ENCODE assay signal across 8 cellular contexts in genomic region chr7:151087247-151088018, GRCh38. TPM values are rescaled to one million over a fixed set of nuclear protein-coding genes. Genes with fewer than 3 reads are reported as not detected.
DNase-seq lines count a peak whose midpoint lies in the region; ATAC-seq and TF ChIP-seq lines count a peak whose summit lies in the region.

No MANE protein-coding gene starts in this region.

- H3K27ac ChIP-seq in KMS-11 (peak overlapping the region; percentile 65), endodermal cell (ENCODE audit: low read depth, low read length) (peak overlapping the region; percentile 32), mesodermal cell (ENCODE audit: low read depth, low read length, severe bottlenecking) (peak overlapping the region; percentile 13), testis (peak overlapping the region; percentile 81 to 84)

- H3K36me3 ChIP-seq in KMS-11 (ENCODE audit: insufficient read depth) (no peaks in the 10 kb centered on the region; the same call in 1 of the 2 replicates), endodermal cell (ENCODE audit: control insufficient read depth, insufficient read depth, low read length) (peaks cover 13% of the 10 kb centered on the region), mesodermal cell (ENCODE audit: control insufficient read depth, insufficient read depth, low read length) (peaks cover 21% of the 10 kb centered on the region), testis (ENCODE audit: low read depth, missing control alignments) (no peaks in the 10 kb centered on the region)

- H3K4me2 ChIP-seq in KMS-11: peak overlapping the region; percentile 99

- H2AFZ ChIP-seq in KMS-11 (ENCODE audit: low read depth): peak overlapping the region; percentile 75

- H3K36me3 Mint-ChIP-seq in activated B cell treated with CpG ODN at 0.5 μM for 24 hours (ENCODE audit: low read depth) (peaks cover 4% of the 10 kb centered on the region), endodermal cell (ENCODE audit: low read depth) (peaks cover 16% of the 10 kb centered on the region)

- H3K9me3 ChIP-seq in endodermal cell (ENCODE audit: control insufficient read depth, low read length) (no peaks in the 10 kb centered on the region), mesodermal cell (ENCODE audit: control insufficient read depth, low read length) (no peaks in the 10 kb centered on the region), testis (no peaks in the 10 kb centered on the region)

- H3K4me1 ChIP-seq in KMS-11 (ENCODE audit: low read depth, poor library complexity, severe bottlenecking): peaks cover 32% of the 10 kb centered on the region
- H3K4me1 ChIP-seq in endodermal cell (ENCODE audit: control insufficient read depth, insufficient read depth, low read length): peaks cover 14% of the 10 kb centered on the region
- H3K4me1 ChIP-seq in mesodermal cell (ENCODE audit: control insufficient read depth, insufficient read depth, low read length, poor library complexity, severe bottlenecking): peaks cover 46% of the 10 kb centered on the region
- H3K4me1 ChIP-seq in testis: peaks cover 37% of the 10 kb centered on the region

- H3K27me3 ChIP-seq in KMS-11 (ENCODE audit: insufficient read depth, low read depth) (no peaks in the 10 kb centered on the region), endodermal cell (ENCODE audit: control insufficient read depth, insufficient read depth, low read length, poor library complexity, severe bottlenecking) (peaks cover 6% of the 10 kb centered on the region), testis (no peaks in the 10 kb centered on the region)

- ATAC-seq in activated B cell treated with CpG ODN at 0.5 μM for 24 hours (ENCODE audit: low read depth) (no peak), HG03159 (IDR thresholded peaks at IDR 0.05; ENCODE audit: unreplicated experiment) (no peak)

- TF ChIP-seq CTCF in KMS-11 (conservative IDR thresholded peaks at IDR 0.05; ENCODE audit: low read depth, low read length) (no peak; the same call in none of the 2 replicates), activated B cell treated with CpG ODN at 0.5 μM for 24 hours (IDR thresholded peaks at IDR 0.05) (no peak), endodermal cell (conservative IDR thresholded peaks at IDR 0.05) (peak; percentile 58), testis (IDR thresholded peaks at IDR 0.05) (peak in 1 of 3 experiments; percentile 11)

- H3K9me3 Mint-ChIP-seq in activated B cell treated with CpG ODN at 0.5 μM for 24 hours: no peaks in the 10 kb centered on the region
- no peaks in the 10 kb centered on the region for H3K9me3 Mint-ChIP-seq in endodermal cell

- CTCF ChIA-PET in activated B cell treated with CpG ODN at 0.5 μM for 24 hours (lab: Charles Lee): interaction anchor here (1.2 to 1.5 kb wide), 2 partner anchors 24 to 189 kb away, joined by 3 read pairs; no protein-coding TSS in a partner anchor

- intact Hi-C loops in activated B cell treated with CpG ODN at 0.5 μM for 24 hours (cut with micrococcal nuclease) (loop anchor here (1.0 to 10.0 kb wide), 4 partner anchors 24 to 1463 kb away; partner anchors contain the start of gene PRKAG2), testis (cut with DNase I; ENCODE audit: low total_unique reads) (no loop called here)

- H3K4me3 ChIP-seq in KMS-11 (IDR thresholded peaks at IDR 0.05; ENCODE audit: insufficient read depth, low read depth, low read length) (peak overlapping the region; percentile 39), endodermal cell (ENCODE audit: low read length) (peak overlapping the region; percentile 91), mesodermal cell (ENCODE audit: extremely low read depth, insufficient read depth, low read length, poor library complexity, severe bottlenecking) (peak overlapping the region; percentile 87), testis (peak overlapping the region; percentile 48 to 80)

- DNase-seq in stimulated activated CD4-positive, alpha-beta T cell treated with anti-CD3 and anti-CD28 coated beads, Interleukin-15, amount 100 ng/mL, for 24 hours: peak; percentile 55
- DNase-seq in stimulated activated CD4-positive, alpha-beta T cell treated with anti-CD3 and anti-CD28 coated beads, Interleukin-12 subunit alpha, Interleukin-12 subunit beta, amount 100 ng/mL, for 4 hours: no peak
- DNase-seq in activated B cell treated with CpG ODN at 0.5 μM for 24 hours: peak; percentile 50
- DNase-seq in endodermal cell: no peak
- DNase-seq in testis: peak; percentile 51

- no peak for TF ChIP-seq POLR2A in testis (IDR thresholded peaks at IDR 0.05)

- 1 to 2% methylated on average over 39 to 70 of the region's 70 CpGs for WGBS in endodermal cell (ENCODE audit: insufficient coverage in 1 of 2, insufficient read length in 1 of 2), 2 experiments
- WGBS in mesodermal cell (ENCODE audit: insufficient coverage in 2 of 2), 2 experiments: 1% methylated on average over 29 to 59 of the region's 70 CpGs
- WGBS in testis, 2 donors: 3 to 24% methylated on average over 6 to 53 of the region's 70 CpGs

- H3K9ac ChIP-seq in KMS-11 (peak overlapping the region; percentile 89), endodermal cell (ENCODE audit: extremely low read depth, low read length, poor library complexity, severe bottlenecking) (peak overlapping the region; percentile 49)

- POLR2A ChIA-PET in activated B cell treated with CpG ODN at 0.5 μM for 24 hours (lab: Charles Lee): interaction anchor here (1.0 to 1.4 kb wide), 2 partner anchors 18 to 59 kb away, joined by 3 to 4 read pairs; partner anchors contain the start of gene ABCB8

- peaks cover 21% of the 10 kb centered on the region for H3K27me3 Mint-ChIP-seq in activated B cell treated with CpG ODN at 0.5 μM for 24 hours
- peaks cover 1% of the 10 kb centered on the region for H3K27me3 Mint-ChIP-seq in endodermal cell (ENCODE audit: insufficient read depth)

- peaks cover 40% of the 10 kb centered on the region for H3K4me1 Mint-ChIP-seq in activated B cell treated with CpG ODN at 0.5 μM for 24 hours
- H3K4me1 Mint-ChIP-seq in endodermal cell: peaks cover 38% of the 10 kb centered on the region

- H4K20me1 ChIP-seq in KMS-11 (ENCODE audit: insufficient read depth): peaks cover 3% of the 10 kb centered on the region; the same call in 1 of the 2 replicates

- H3K4me3 Mint-ChIP-seq in activated B cell treated with CpG ODN at 0.5 μM for 24 hours (peak overlapping the region; percentile 86), endodermal cell (peak overlapping the region; percentile 78)

- peaks cover 62% of the 10 kb centered on the region for H3K79me2 ChIP-seq in KMS-11 (ENCODE audit: insufficient read depth, low read depth)

- H3K27ac Mint-ChIP-seq in activated B cell treated with CpG ODN at 0.5 μM for 24 hours: no peak overlapping the region
- H3K27ac Mint-ChIP-seq in endodermal cell: peak overlapping the region; percentile 85

RNA-seq across cellular contexts. Expression of gene AGAP3, which starts 1.2 kb away (rescaled TPM):
- total RNA-seq in activated B cell treated with CpG ODN at 0.5 μM for 24 hours (6.5 and 7.4 TPM in 2 replicates), endodermal cell (100 to 1,000 TPM; 113 to 116 TPM), testis (10 to 100 TPM; 65.6 to 90.5 TPM)
- polyA plus RNA-seq in endodermal cell (2013, experiment 1 of 2): 65.6 TPM
- polyA plus RNA-seq in endodermal cell (2013, experiment 2 of 2): 64.1 TPM
- 78.3 TPM for polyA plus RNA-seq in mesodermal cell (2013, experiment 1 of 2)
- polyA plus RNA-seq in mesodermal cell (2013, experiment 2 of 2): 71.9 TPM
- polyA plus RNA-seq in testis (ENCODE audit: insufficient read depth, low read depth, low replicate concordance): 44.1 TPM

RNA-seq across cellular contexts. Expression of gene TMUB1, which starts 4.1 kb away (rescaled TPM):
- total RNA-seq in activated B cell treated with CpG ODN at 0.5 μM for 24 hours (40.5 and 43.5 TPM in 2 replicates), endodermal cell (10 to 100 TPM; 48.1 to 52.6 TPM), testis (10 to 100 TPM; 63.2 to 68.7 TPM)
- 42.7 TPM for polyA plus RNA-seq in endodermal cell (2013, experiment 1 of 2)
- 41.2 TPM for polyA plus RNA-seq in endodermal cell (2013, experiment 2 of 2)
- 45.6 TPM for polyA plus RNA-seq in mesodermal cell (2013, experiment 1 of 2)
- polyA plus RNA-seq in mesodermal cell (2013, experiment 2 of 2): 44.6 TPM
- polyA plus RNA-seq in testis (ENCODE audit: insufficient read depth, low read depth, low replicate concordance): 30.8 TPM

RNA-seq across cellular contexts. Expression of gene FASTK, which starts 6.8 kb away (rescaled TPM):
- total RNA-seq in activated B cell treated with CpG ODN at 0.5 μM for 24 hours (97.6 and 103 TPM in 2 replicates), endodermal cell (10 to 100 TPM; 64.0 to 71.0 TPM), testis (100 to 1,000 TPM; 114 to 124 TPM)
- 62.8 TPM for polyA plus RNA-seq in endodermal cell (2013, experiment 1 of 2)
- polyA plus RNA-seq in endodermal cell (2013, experiment 2 of 2): 53.4 TPM
- polyA plus RNA-seq in mesodermal cell (2013, experiment 1 of 2): 51.8 TPM
- polyA plus RNA-seq in mesodermal cell (2013, experiment 2 of 2): 50.3 TPM
- 60.3 TPM for polyA plus RNA-seq in testis (ENCODE audit: insufficient read depth, low read depth, low replicate concordance)

RNA-seq across cellular contexts. Expression of gene SLC4A2, which starts 28.0 kb away (rescaled TPM):
- total RNA-seq in activated B cell treated with CpG ODN at 0.5 μM for 24 hours: 69.1 and 72.5 TPM in 2 replicates
- total RNA-seq in endodermal cell: 100 to 1,000 TPM; 265 to 284 TPM
- polyA plus RNA-seq in endodermal cell (2013, experiment 1 of 2): 88.2 TPM
- 83.1 TPM for polyA plus RNA-seq in endodermal cell (2013, experiment 2 of 2)
- polyA plus RNA-seq in mesodermal cell (2013, experiment 1 of 2): 77.0 TPM
- 68.0 TPM for polyA plus RNA-seq in mesodermal cell (2013, experiment 2 of 2)
- total RNA-seq in testis: 100 to 1,000 TPM; 147 to 153 TPM
- 68.9 TPM for polyA plus RNA-seq in testis (ENCODE audit: insufficient read depth, low read depth, low replicate concordance)

RNA-seq across cellular contexts. Expression of gene CDK5, which starts 29.7 kb away (rescaled TPM):
- 7.5 and 8.1 TPM in 2 replicates for total RNA-seq in activated B cell treated with CpG ODN at 0.5 μM for 24 hours
- 10 to 100 TPM; 22.2 to 25.2 TPM for total RNA-seq in endodermal cell
- 22.0 TPM for polyA plus RNA-seq in endodermal cell (2013, experiment 1 of 2)
- polyA plus RNA-seq in endodermal cell (2013, experiment 2 of 2): 18.7 TPM
- polyA plus RNA-seq in mesodermal cell (2013, experiment 1 of 2): 31.6 TPM
- 26.1 TPM for polyA plus RNA-seq in mesodermal cell (2013, experiment 2 of 2)
- total RNA-seq in testis: 10 to 100 TPM; 10.5 to 15.4 TPM
- 7.1 TPM for polyA plus RNA-seq in testis (ENCODE audit: insufficient read depth, low read depth, low replicate concordance)

Comparison
In these comparisons a context has a peak if more than half of its experiments do, and no peak if none do; other contexts are left out.
1. DNase-seq: peak in stimulated activated CD4-positive, alpha-beta T cell treated with anti-CD3 and anti-CD28 coated beads, Interleukin-15, amount 100 ng/mL, for 24 hours (single experiment), activated B cell treated with CpG ODN at 0.5 μM for 24 hours (single experiment) and testis (single experiment); none in stimulated activated CD4-positive, alpha-beta T cell treated with anti-CD3 and anti-CD28 coated beads, Interleukin-12 subunit alpha, Interleukin-12 subunit beta, amount 100 ng/mL, for 4 hours (single experiment) and endodermal cell (single experiment).
2. H3K27ac ChIP-seq: peak in every context shown above with its lines; median percentile 82 in testis; 65 in KMS-11; 32 in endodermal cell; 13 in mesodermal cell.
3. H3K4me3 ChIP-seq: peak in every context shown above with its lines; median percentile 91 in endodermal cell; 87 in mesodermal cell; 64 in testis; 39 in KMS-11.